28 cellular contexts compared by ENCODE assay signal in genomic region chr13:85265296-85265695, GRCh38.
"Had no signal": no experiment of that assay in that cellular context is flagged by ENCODE, and none has a peak within 500 bp of the region (broad histone marks: within the 10 kb centered on the region; RNA-seq: fewer than 3 reads in every experiment).

No MANE protein-coding gene starts in this region.

- ATAC-seq: natural killer cell treated with Interleukin-12 subunit alpha and Interleukin-12 subunit beta and Interleukin-15 and Interleukin-18, amount 100 ng/mL, for 72 hours; pancreas; sciatic nerve; stimulated activated memory B cell treated with anti-CD40 and anti-IgM and Interleukin-4, amounts not matched to agents 10 μg/mL and 1 μg/mL and 100 μg/mL, for 72 hours; stimulated activated naive CD8-positive, alpha-beta T cell treated with anti-CD3 and anti-CD28 coated beads, Interleukin-15, amount 100 ng/mL, for 72 hours; stimulated activated naive CD8-positive, alpha-beta T cell treated with anti-CD3 and anti-CD28 coated beads, Interleukin-15, Interleukin-2, amounts not matched to agents 100 U/mL and 50 U/mL, for 24 hours; upper lobe of right lung had no signal

- H3K9me3 ChIP-seq: neutrophil, pancreas, prostate gland, right atrium auricular region, suprapubic skin, testis, tibial artery, transverse colon, upper lobe of right lung, uterus had no signal

- H3K4me3 ChIP-seq: pancreas, prostate gland, right atrium auricular region, skin epidermis, smooth muscle cell, spleen, suprapubic skin, testis, tibial artery, transverse colon, upper lobe of right lung, uterus had no signal

- H3K36me3 ChIP-seq: neutrophil, pancreas, prostate gland, right atrium auricular region, spleen, suprapubic skin, tibial artery, transverse colon, upper lobe of right lung, uterus had no signal

- H3K4me2 ChIP-seq: smooth muscle cell had no signal

- H3K4me1 ChIP-seq: pancreas, prostate gland, right atrium auricular region, spleen, suprapubic skin, testis, tibial artery, transverse colon, upper lobe of right lung, uterus had no signal

- DNase-seq: nephron progenitor cell; nucleus accumbens; pancreas; retina; spleen; stimulated activated CD4-positive, alpha-beta T cell treated with anti-CD3 and anti-CD28 coated beads, Interleukin-12 subunit alpha, Interleukin-12 subunit beta, amount 100 ng/mL, for 4 hours; stimulated activated CD4-positive, alpha-beta T cell treated with anti-CD3 and anti-CD28 coated beads, Interleukin-1b, Interleukin-23, amount 100 ng/mL, for 48 hours; stimulated activated CD4-positive, alpha-beta T cell treated with anti-CD3 and anti-CD28 coated beads, Interleukin-4, amount 100 ng/mL, for 1 hour; stimulated activated CD4-positive, alpha-beta T cell treated with anti-CD3 and anti-CD28 coated beads, Interleukin-4, amount 100 ng/mL, for 4 hours; stimulated activated CD8-positive, alpha-beta memory T cell treated with anti-CD3 and anti-CD28 coated beads, Interleukin-4, amount 100 ng/mL, for 48 hours; stimulated activated naive CD4-positive, alpha-beta T cell; stimulated activated naive CD8-positive, alpha-beta T cell treated with anti-CD3 and anti-CD28 coated beads, Interleukin-15, amount 100 ng/mL, for 72 hours; stimulated activated naive CD8-positive, alpha-beta T cell treated with anti-CD3 and anti-CD28 coated beads, Interleukin-15, Interleukin-2, amounts not matched to agents 100 U/mL and 50 U/mL, for 24 hours; substantia nigra; testis; tibial artery; transverse colon; upper lobe of right lung; uterus had no signal

- H3K27ac ChIP-seq: neutrophil, pancreas, prostate gland, right atrium auricular region, skin epidermis, spleen, suprapubic skin, testis, tibial artery, transverse colon, upper lobe of right lung, uterus had no signal

- H3K27me3 ChIP-seq: neutrophil, pancreas, right atrium auricular region, spleen, suprapubic skin, testis, tibial artery, transverse colon, upper lobe of right lung, uterus had no signal

- FAIRE-seq: pancreas had no signal
